8 cellular contexts compared by ENCODE assay signal in genomic region chr10:29634764-29635625, GRCh38. TPM values are rescaled to one million over a fixed set of nuclear protein-coding genes. Genes with fewer than 3 reads are reported as not detected.
DNase-seq lines count a peak whose midpoint lies in the region; ATAC-seq and TF ChIP-seq lines count a peak whose summit lies in the region.

SVIL (minus strand) TSS chr10:29634971; CDS start chr10:29555058, 79,913 bp downstream.

- H4K20me1 ChIP-seq in fibroblast of lung (ENCODE audit: control insufficient read depth, extremely low read depth, insufficient read depth, low read length) = no peaks in the 10 kb centered on the region

- peaks cover 15% of the 10 kb centered on the region for H3K4me1 ChIP-seq in fibroblast of lung (ENCODE audit: control insufficient read depth, extremely low read depth, insufficient read depth, low read length)

- H3K9me3 ChIP-seq in fibroblast of lung (ENCODE audit: control insufficient read depth, insufficient read depth, low read depth, low read length) = no peaks in the 10 kb centered on the region

- no peak within 1 kb of the TSS for H3K9ac ChIP-seq in fibroblast of lung (ENCODE audit: insufficient read depth, low read length)

- TF ChIP-seq CTCF in fibroblast of lung (conservative IDR thresholded peaks at IDR 0.05 in 1 of 2, IDR thresholded peaks at IDR 0.05 in 1 of 2; ENCODE audit: low read depth in 1 of 2, low read length in 2 of 2) = no peak

- peak; percentile 93 for DNase-seq in RPMI7951 (ENCODE audit: low read depth)
- DNase-seq in fibroblast of lung (ENCODE audit: low read depth in 2 of 2) = peak; percentile 80 to 81
- no peak for DNase-seq in natural killer cell treated with Interleukin-12 subunit alpha and Interleukin-12 subunit beta and Interleukin-15 and Interleukin-18, amount 100 ng/mL, for 72 hours (ENCODE audit: low spot score)

- no peaks in the 10 kb centered on the region for H3K27me3 ChIP-seq in fibroblast of lung (ENCODE audit: control insufficient read depth, insufficient read depth, low read length)

- peaks cover 50 to 53% of the 10 kb centered on the region in 2 donors for H3K4me1 Mint-ChIP-seq in natural killer cell treated with Interleukin-12 subunit alpha and Interleukin-12 subunit beta and Interleukin-15 and Interleukin-18, amount 100 ng/mL, for 72 hours (ENCODE audit: low read depth in 2 of 2)

- peak; percentile 10 for ATAC-seq in GM18909 (IDR thresholded peaks at IDR 0.05; ENCODE audit: poor library complexity, unreplicated experiment)
- ATAC-seq in natural killer cell treated with Interleukin-12 subunit alpha and Interleukin-12 subunit beta and Interleukin-15 and Interleukin-18, amount 100 ng/mL, for 72 hours = no peak
- ATAC-seq in GM21515 (IDR thresholded peaks at IDR 0.05; ENCODE audit: unreplicated experiment) = no peak
- ATAC-seq in HG02642 (IDR thresholded peaks at IDR 0.05; ENCODE audit: poor library complexity, unreplicated experiment) = no peak
- ATAC-seq in HG03378 (IDR thresholded peaks at IDR 0.05; ENCODE audit: unreplicated experiment) = no peak
- ATAC-seq in HG02840 (IDR thresholded peaks at IDR 0.05; ENCODE audit: low FRiP score, unreplicated experiment) = no peak

- H2AFZ ChIP-seq in fibroblast of lung (ENCODE audit: low read length) = no peak within 1 kb of the TSS

- H3K36me3 Mint-ChIP-seq in natural killer cell treated with Interleukin-12 subunit alpha and Interleukin-12 subunit beta and Interleukin-15 and Interleukin-18, amount 100 ng/mL, for 72 hours = no peaks in the 10 kb centered on the region

- peak within 1 kb of the TSS; percentile 82 for H3K4me3 Mint-ChIP-seq in natural killer cell treated with Interleukin-12 subunit alpha and Interleukin-12 subunit beta and Interleukin-15 and Interleukin-18, amount 100 ng/mL, for 72 hours

- H3K27me3 Mint-ChIP-seq in natural killer cell treated with Interleukin-12 subunit alpha and Interleukin-12 subunit beta and Interleukin-15 and Interleukin-18, amount 100 ng/mL, for 72 hours = peaks cover 0 to 3% of the 10 kb centered on the region in 2 donors

- no peaks in the 10 kb centered on the region for H3K9me3 Mint-ChIP-seq in natural killer cell treated with Interleukin-12 subunit alpha and Interleukin-12 subunit beta and Interleukin-15 and Interleukin-18, amount 100 ng/mL, for 72 hours

- no peaks in the 10 kb centered on the region for H3K79me2 ChIP-seq in fibroblast of lung (ENCODE audit: control insufficient read depth, insufficient read depth, low read length)

- peak within 1 kb of the TSS in 1 of 4 experiments; percentile 42 for H3K4me3 ChIP-seq in fibroblast of lung (replicated peaks in 1 of 4; ENCODE audit: control extremely low read depth in 1 of 4, insufficient read depth in 1 of 4, low read depth in 3 of 4, low read length in 4 of 4)

- H3K36me3 ChIP-seq in fibroblast of lung (ENCODE audit: control insufficient read depth, insufficient read depth, low read length) = no peaks in the 10 kb centered on the region

- peak within 1 kb of the TSS; percentile 41 for H3K4me2 ChIP-seq in fibroblast of lung (ENCODE audit: extremely low read depth, insufficient read depth, low read length)

- peak within 1 kb of the TSS; percentile 71 for H3K27ac ChIP-seq in fibroblast of lung (ENCODE audit: insufficient read depth, low read length)

- peak within 1 kb of the TSS; percentile 68 to 82 for H3K27ac Mint-ChIP-seq in natural killer cell treated with Interleukin-12 subunit alpha and Interleukin-12 subunit beta and Interleukin-15 and Interleukin-18, amount 100 ng/mL, for 72 hours

RNA-seq across cellular contexts. Expression of gene SVIL, which starts in this region (rescaled TPM):
- 23.4 and 23.7 TPM in 2 replicates for total RNA-seq in RPMI7951 (2014; rRNA removed; shearing (Covaris generic))
- 60.9 and 94.3 TPM in 2 replicates for total RNA-seq in fibroblast of lung
- 17.7 and 28.5 TPM in 2 replicates for polyA plus RNA-seq in fibroblast of lung
- polyA plus RNA-seq in fibroblast of lung (2012) = 24.0 and 29.5 TPM in 2 replicates
- polyA minus RNA-seq in fibroblast of lung (ENCODE audit: low replicate concordance) = 92.1 and 148 TPM in 2 replicates
- total RNA-seq in natural killer cell treated with Interleukin-12 subunit alpha and Interleukin-12 subunit beta and Interleukin-15 and Interleukin-18, amount 100 ng/mL, for 72 hours = 10 to 100 TPM in 1 of 2 donors, 1 to 10 TPM in 1; 6.8 to 18.8 TPM
